13 cellular contexts compared by ENCODE assay signal in the genomic region with DNA sequence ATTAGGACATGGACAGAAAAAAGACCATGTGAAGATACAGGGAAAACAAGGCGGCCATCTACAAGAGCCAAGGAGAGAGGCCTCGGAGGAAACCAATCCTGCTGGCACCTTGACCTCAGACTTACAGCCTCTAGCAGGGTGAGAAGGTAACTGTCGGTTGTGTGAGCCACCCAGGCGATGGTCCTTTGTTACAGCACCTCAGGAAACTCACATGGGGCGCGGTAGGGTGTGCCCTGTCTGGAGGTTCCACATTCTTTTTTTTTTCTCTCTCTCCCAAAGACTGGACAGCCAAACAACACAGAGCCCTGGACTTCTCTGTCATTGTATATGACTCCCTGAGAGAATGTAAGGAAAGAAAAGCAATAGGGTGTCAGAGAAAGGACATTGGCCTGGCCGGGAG.
DNase-seq lines count a peak whose midpoint lies in the region; ATAC-seq and TF ChIP-seq lines count a peak whose summit lies in the region.
"Had no signal": no experiment of that assay in that cellular context is flagged by ENCODE, and none has a peak within 500 bp of the region (broad histone marks: within the 10 kb centered on the region; RNA-seq: fewer than 3 reads in every experiment).

No MANE protein-coding gene starts in this region.

- no peak overlapping the region for H3K4me3 Mint-ChIP-seq in activated CD8-positive, alpha-beta memory T cell treated with anti-CD3 and anti-CD28 coated beads, Interleukin-2, amount 10 ng/mL, durations not matched to agents 7 days and 5 days
- H3K4me3 Mint-ChIP-seq: CD14-positive monocyte; CD4-positive, alpha-beta T cell; CD8-positive, alpha-beta memory T cell; HFFc6 had no signal

- in situ Hi-C loops in transverse colon (cut with MboI; ENCODE audit: low pct_ligation_motif_present in 1 of 4, low pct_unique_long_range_greater_than_20kb in 1 of 4, low sequenced_read_pairs in 3 of 4): no loop called here

- TF ChIP-seq CTCF in epithelial cell of esophagus (IDR thresholded peaks at IDR 0.05; ENCODE audit: insufficient read depth, low read depth, low read length, missing control alignments): no peak
- no peak for TF ChIP-seq CTCF in mucosa of descending colon (IDR thresholded peaks at IDR 0.05)
- no peak for TF ChIP-seq CTCF in transverse colon (IDR thresholded peaks at IDR 0.05)

- no peak for TF ChIP-seq EP300 in transverse colon (IDR thresholded peaks at IDR 0.05; ENCODE audit: low read depth)

- peak; percentile 28 for DNase-seq in epithelial cell of esophagus (ENCODE audit: low read depth)
- DNase-seq in mucosa of descending colon: peak in 2 of 3 donors; percentile 63
- DNase-seq in transverse colon: peak; percentile 63
- DNase-seq in DMS153 (lab: John Stamatoyannopoulos, UW): no peak
- DNase-seq in activated CD8-positive, alpha-beta memory T cell treated with anti-CD3 and anti-CD28 coated beads, Interleukin-2, amount 10 ng/mL, durations not matched to agents 7 days and 5 days: no peak
- no peak for DNase-seq in D341Med (ENCODE audit: low spot score)
- DNase-seq: CD4-positive, alpha-beta T cell; CD8-positive, alpha-beta memory T cell; DND-41; GOT3; HFFc6 had no signal

- WGBS in transverse colon (ENCODE audit: low coverage in 1 of 2), 2 donors: 36 to 66% methylated on average over 5 to 7 of the region's 7 CpGs

- no peaks in the 10 kb centered on the region for H3K4me1 Mint-ChIP-seq in activated CD8-positive, alpha-beta memory T cell treated with anti-CD3 and anti-CD28 coated beads, Interleukin-2, amount 10 ng/mL, durations not matched to agents 7 days and 5 days
- H3K4me1 Mint-ChIP-seq: CD14-positive monocyte; CD8-positive, alpha-beta memory T cell had no signal

- CTCF ChIA-PET in activated CD8-positive, alpha-beta memory T cell treated with anti-CD3 and anti-CD28 coated beads, Interleukin-2, amount 10 ng/mL, durations not matched to agents 7 days and 5 days (lab: Charles Lee): no interaction called here

- H3K27ac ChIP-seq in transverse colon: no peak overlapping the region

- no peaks in the 10 kb centered on the region for H3K27me3 ChIP-seq in transverse colon

- H3K4me3 ChIP-seq in epithelial cell of esophagus (ENCODE audit: low read length): no peak overlapping the region
- H3K4me3 ChIP-seq in mucosa of descending colon: no peak overlapping the region
- no peak overlapping the region for H3K4me3 ChIP-seq in transverse colon
- H3K4me3 ChIP-seq: HAP-1 had no signal

- peak; percentile 79 for ATAC-seq in mucosa of descending colon
- no peak for ATAC-seq in activated CD8-positive, alpha-beta memory T cell treated with anti-CD3 and anti-CD28 coated beads, Interleukin-2, amount 10 ng/mL, durations not matched to agents 7 days and 5 days

- H3K9me3 ChIP-seq in mucosa of descending colon (no peaks in the 10 kb centered on the region), transverse colon (no peaks in the 10 kb centered on the region)
- H3K9me3 ChIP-seq: HAP-1 had no signal

- H3K36me3 ChIP-seq in mucosa of descending colon (ENCODE audit: low read depth): no peaks in the 10 kb centered on the region
- H3K36me3 ChIP-seq in transverse colon: no peaks in the 10 kb centered on the region
- H3K36me3 ChIP-seq: HAP-1 had no signal

- no peaks in the 10 kb centered on the region for H3K9me3 Mint-ChIP-seq in activated CD8-positive, alpha-beta memory T cell treated with anti-CD3 and anti-CD28 coated beads, Interleukin-2, amount 10 ng/mL, durations not matched to agents 7 days and 5 days (ENCODE audit: low read depth)
- H3K9me3 Mint-ChIP-seq: CD14-positive monocyte; CD4-positive, alpha-beta T cell; CD8-positive, alpha-beta memory T cell; HFFc6 had no signal

- no peaks in the 10 kb centered on the region for H3K36me3 Mint-ChIP-seq in activated CD8-positive, alpha-beta memory T cell treated with anti-CD3 and anti-CD28 coated beads, Interleukin-2, amount 10 ng/mL, durations not matched to agents 7 days and 5 days
- H3K36me3 Mint-ChIP-seq: CD14-positive monocyte; CD8-positive, alpha-beta memory T cell had no signal

- H3K4me1 ChIP-seq in mucosa of descending colon (ENCODE audit: low read depth) (no peaks in the 10 kb centered on the region), transverse colon (peaks cover 8 to 28% (median 18%) of the 10 kb centered on the region in 4 donors)
- H3K4me1 ChIP-seq: HAP-1 had no signal

- TF ChIP-seq POLR2A in transverse colon (IDR thresholded peaks at IDR 0.05): no peak

- intact Hi-C loops in mucosa of descending colon (cut with DNase I, micrococcal nuclease): no loop called here
- intact Hi-C loops in transverse colon (cut with DNase I; ENCODE audit: low total_unique reads): no loop called here

- peaks cover 2% of the 10 kb centered on the region for H3K27me3 Mint-ChIP-seq in activated CD8-positive, alpha-beta memory T cell treated with anti-CD3 and anti-CD28 coated beads, Interleukin-2, amount 10 ng/mL, durations not matched to agents 7 days and 5 days

- no peak overlapping the region for H3K27ac Mint-ChIP-seq in activated CD8-positive, alpha-beta memory T cell treated with anti-CD3 and anti-CD28 coated beads, Interleukin-2, amount 10 ng/mL, durations not matched to agents 7 days and 5 days
- H3K27ac Mint-ChIP-seq: CD4-positive, alpha-beta T cell; CD8-positive, alpha-beta memory T cell; HFFc6 had no signal

Comparison
In these comparisons a context has a peak if more than half of its experiments do, and no peak if none do; other contexts are left out.
1. DNase-seq: peak in epithelial cell of esophagus (single experiment), mucosa of descending colon (2 of 3) and transverse colon (single experiment); none in DMS153 (single experiment), activated CD8-positive, alpha-beta memory T cell treated with anti-CD3 and anti-CD28 coated beads, Interleukin-2, amount 10 ng/mL, durations not matched to agents 7 days and 5 days (single experiment) and D341Med (single experiment).